10 cellular contexts compared by ENCODE assay signal in genomic region chrX:133413218-133413925, GRCh38. TPM values are rescaled to one million over a fixed set of nuclear protein-coding genes. Genes with fewer than 3 reads are reported as not detected.
DNase-seq lines count a peak whose midpoint lies in the region; ATAC-seq and TF ChIP-seq lines count a peak whose summit lies in the region.
"Had no signal": no experiment of that assay in that cellular context is flagged by ENCODE, and none has a peak within 500 bp of the region (broad histone marks: within the 10 kb centered on the region; RNA-seq: fewer than 3 reads in every experiment).

No MANE protein-coding gene starts in this region.

- no peak for TF ChIP-seq CTCF in left ventricle myocardium inferior (IDR thresholded peaks at IDR 0.05; ENCODE audit: borderline replicate concordance)
- TF ChIP-seq CTCF in ovary (IDR thresholded peaks at IDR 0.05) = no peak

- intact Hi-C loops in left ventricle myocardium inferior (cut with micrococcal nuclease) (no loop called here), ovary (cut with DNase I) (no loop called here)

- no peak overlapping the region for H3K9ac ChIP-seq in BLaER1

- TF ChIP-seq EP300 in ovary (IDR thresholded peaks at IDR 0.05) = no peak

- H3K27ac ChIP-seq in BLaER1 (no peak overlapping the region), SJSA1 (peak overlapping the region; percentile 79), left ventricle myocardium inferior (replicated peaks) (peak overlapping the region; percentile 5), ovary (peak overlapping the region in 1 of 2 donors; percentile 12)

- peak overlapping the region; percentile 84; the same call in 1 of the 2 replicates for H3K4me2 ChIP-seq in BLaER1

- peaks cover 22% of the 10 kb centered on the region for H3K9me3 ChIP-seq in BLaER1
- H3K9me3 ChIP-seq in SJSA1 (replicated peaks) = no peaks in the 10 kb centered on the region
- H3K9me3 ChIP-seq in left ventricle myocardium inferior (replicated peaks) = no peaks in the 10 kb centered on the region
- no peaks in the 10 kb centered on the region for H3K9me3 ChIP-seq in ovary

- peak in 1 of 2 experiments; percentile 34 for DNase-seq in SJSA1 (ENCODE audit: low read depth in 1 of 2, low spot score in 2 of 2)
- DNase-seq in left ventricle myocardium inferior = no peak
- DNase-seq in ovary = peak; percentile 16 to 55 (median 33)
- no peak for DNase-seq in UCSD-AML1 (lab: John Stamatoyannopoulos, UW; ENCODE audit: unreplicated experiment)
- no peak for DNase-seq in erythroblast (lab: John Stamatoyannopoulos, UW)
- DNase-seq in AG20443 (ENCODE audit: low spot score) = no peak
- DNase-seq: activated effector memory CD4-positive, alpha-beta T cell treated with anti-CD3 and anti-CD28 coated beads, Interleukin-2, amount 50 U/mL, for 16 hours; NCI-H524 treated with DMSO at 0.1 percent for 48 hours had no signal

- no peak for ATAC-seq in GM21529 (IDR thresholded peaks at IDR 0.05; ENCODE audit: unreplicated experiment)

- H3K4me1 ChIP-seq in BLaER1 = peaks cover 16% of the 10 kb centered on the region; the same call in 1 of the 2 replicates
- peaks cover 31% of the 10 kb centered on the region for H3K4me1 ChIP-seq in SJSA1 (replicated peaks)
- H3K4me1 ChIP-seq in left ventricle myocardium inferior = peaks cover 11% of the 10 kb centered on the region
- H3K4me1 ChIP-seq in ovary (ENCODE audit: insufficient read depth) = no peaks in the 10 kb centered on the region

- H3K36me3 ChIP-seq in BLaER1 (no peaks in the 10 kb centered on the region), SJSA1 (peaks cover 39% of the 10 kb centered on the region), left ventricle myocardium inferior (no peaks in the 10 kb centered on the region), ovary (no peaks in the 10 kb centered on the region)

- peaks cover 99% of the 10 kb centered on the region for H3K27me3 ChIP-seq in BLaER1
- H3K27me3 ChIP-seq in SJSA1 (replicated peaks) = no peaks in the 10 kb centered on the region
- peaks cover 12% of the 10 kb centered on the region for H3K27me3 ChIP-seq in left ventricle myocardium inferior (ENCODE audit: low read depth)
- H3K27me3 ChIP-seq in ovary = no peaks in the 10 kb centered on the region

- 32 to 47% (median 34%) methylated on average over 38 of the region's 38 CpGs for WGBS in ovary, 3 donors

- 0 out of 2 replicates have a peak overlapping the region, but pooled peaks have one; percentile 58 for H3K4me3 ChIP-seq in BLaER1
- peak overlapping the region; percentile 80 for H3K4me3 ChIP-seq in SJSA1
- peak overlapping the region; percentile 71 for H3K4me3 ChIP-seq in left ventricle myocardium inferior
- H3K4me3 ChIP-seq in ovary = peak overlapping the region; percentile 67

- H4K20me1 ChIP-seq in BLaER1 = peaks cover 47% of the 10 kb centered on the region; the same call in 1 of the 2 replicates

- TF ChIP-seq POLR2A in ovary (IDR thresholded peaks at IDR 0.05) (no peak), erythroblast (IDR thresholded peaks at IDR 0.05; ENCODE audit: low read length) (no peak)

RNA-seq across cellular contexts. Expression of gene GPC4, which starts 1.9 kb away (rescaled TPM):
- total RNA-seq in SJSA1 (2014; rRNA removed; shearing (Covaris generic)) = 22.3 and 25.8 TPM in 2 replicates
- total RNA-seq in left ventricle myocardium inferior = 7.1 TPM
- 10 to 100 TPM in 4 of 7 donors, 1 to 10 TPM in 3; 9.0 to 17.2 (median 12.3) TPM for total RNA-seq in ovary
- 10 to 100 TPM; 10.7 to 21.7 TPM for polyA plus RNA-seq in ovary

Comparison
In these comparisons a context has a peak if more than half of its experiments do, and no peak if none do; other contexts are left out.
1. DNase-seq: peak in ovary (5 of 5); none in left ventricle myocardium inferior (single experiment), UCSD-AML1 (single experiment), erythroblast (0 of 2) and AG20443 (single experiment).
2. Peak in every context shown above with its lines, with median percentiles within 50 percentile points of each other: H3K4me3 ChIP-seq.